Comparison of ENCODE assay signal across 1 cellular context in genomic region chr2:26735096-26735495, GRCh38.
TF ChIP-seq lines count a peak whose summit lies in the region.

No MANE protein-coding gene starts in this region.

TF ChIP-seq in GM23338, 12 proteins besides CTCF, POLR2A, EP300 and RAD21:
- TF ChIP-seq, protein P1, sequence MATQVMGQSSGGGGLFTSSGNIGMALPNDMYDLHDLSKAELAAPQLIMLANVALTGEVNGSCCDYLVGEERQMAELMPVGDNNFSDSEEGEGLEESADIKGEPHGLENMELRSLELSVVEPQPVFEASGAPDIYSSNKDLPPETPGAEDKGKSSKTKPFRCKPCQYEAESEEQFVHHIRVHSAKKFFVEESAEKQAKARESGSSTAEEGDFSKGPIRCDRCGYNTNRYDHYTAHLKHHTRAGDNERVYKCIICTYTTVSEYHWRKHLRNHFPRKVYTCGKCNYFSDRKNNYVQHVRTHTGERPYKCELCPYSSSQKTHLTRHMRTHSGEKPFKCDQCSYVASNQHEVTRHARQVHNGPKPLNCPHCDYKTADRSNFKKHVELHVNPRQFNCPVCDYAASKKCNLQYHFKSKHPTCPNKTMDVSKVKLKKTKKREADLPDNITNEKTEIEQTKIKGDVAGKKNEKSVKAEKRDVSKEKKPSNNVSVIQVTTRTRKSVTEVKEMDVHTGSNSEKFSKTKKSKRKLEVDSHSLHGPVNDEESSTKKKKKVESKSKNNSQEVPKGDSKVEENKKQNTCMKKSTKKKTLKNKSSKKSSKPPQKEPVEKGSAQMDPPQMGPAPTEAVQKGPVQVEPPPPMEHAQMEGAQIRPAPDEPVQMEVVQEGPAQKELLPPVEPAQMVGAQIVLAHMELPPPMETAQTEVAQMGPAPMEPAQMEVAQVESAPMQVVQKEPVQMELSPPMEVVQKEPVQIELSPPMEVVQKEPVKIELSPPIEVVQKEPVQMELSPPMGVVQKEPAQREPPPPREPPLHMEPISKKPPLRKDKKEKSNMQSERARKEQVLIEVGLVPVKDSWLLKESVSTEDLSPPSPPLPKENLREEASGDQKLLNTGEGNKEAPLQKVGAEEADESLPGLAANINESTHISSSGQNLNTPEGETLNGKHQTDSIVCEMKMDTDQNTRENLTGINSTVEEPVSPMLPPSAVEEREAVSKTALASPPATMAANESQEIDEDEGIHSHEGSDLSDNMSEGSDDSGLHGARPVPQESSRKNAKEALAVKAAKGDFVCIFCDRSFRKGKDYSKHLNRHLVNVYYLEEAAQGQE (IDR thresholded peaks at IDR 0.05; ENCODE audit: unreplicated experiment): no peak
- TF ChIP-seq ZNF114 (CRISPR knock-in tag; IDR thresholded peaks at IDR 0.05) (no peak), ZNF331 (CRISPR knock-in tag; IDR thresholded peaks at IDR 0.05; ENCODE audit: low read depth) (no peak), ETS1 (IDR thresholded peaks at IDR 0.05) (no peak), EZH2 (IDR thresholded peaks at IDR 0.05; ENCODE audit: low read depth, unreplicated experiment) (no peak), JUNB (IDR thresholded peaks at IDR 0.05; ENCODE audit: unreplicated experiment) (no peak)
TF ChIP-seq in GM23338: peak in this region for 0.
